In the genomic region with DNA sequence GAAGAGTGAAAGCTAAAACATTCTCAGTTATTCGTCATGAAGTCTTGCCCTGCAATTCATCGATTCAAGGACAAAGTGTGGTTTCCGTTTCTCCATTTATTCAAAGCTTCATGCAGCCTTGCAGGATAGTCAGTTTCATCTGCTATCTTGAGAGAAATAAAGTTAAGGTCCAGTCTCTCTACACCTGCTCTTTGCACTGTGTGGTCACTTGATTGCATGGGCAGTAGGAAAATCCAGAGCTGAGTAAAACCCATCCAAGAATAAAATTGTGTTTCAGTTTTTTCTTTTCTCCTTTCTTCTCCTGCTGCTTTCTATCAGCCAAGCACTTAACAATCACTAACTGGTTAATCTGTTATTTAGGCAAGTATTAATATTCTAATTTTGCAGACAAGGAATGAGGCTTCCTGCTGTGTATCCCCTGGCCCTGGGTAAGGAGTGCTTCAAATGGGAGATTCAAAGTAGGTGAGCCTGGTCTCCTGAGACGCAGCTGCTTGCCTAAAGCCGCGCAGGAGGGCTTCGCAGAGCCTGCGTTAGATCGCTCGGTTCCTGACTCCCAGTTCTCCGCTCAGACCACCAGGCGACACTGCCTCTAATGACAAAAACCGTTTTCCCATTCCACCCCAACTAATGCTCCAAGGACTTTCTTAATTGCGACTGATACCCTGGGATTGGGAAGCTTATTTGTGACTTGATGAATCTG, we compare ENCODE assay signal across 20 cellular contexts.
A peak's percentile ranks its signal among the peaks of the same experiment; 100 is the strongest.
DNase-seq lines count a peak whose midpoint lies in the region; ATAC-seq and TF ChIP-seq lines count a peak whose summit lies in the region.
"Had no signal": no experiment of that assay in that cellular context is flagged by ENCODE, and none has a peak within 500 bp of the region (broad histone marks: within the 10 kb centered on the region; RNA-seq: fewer than 3 reads in every experiment).

No MANE protein-coding gene starts in this region.

- no peaks in the 10 kb centered on the region for H3K27me3 ChIP-seq in H7 (ENCODE audit: control insufficient read depth, insufficient read depth, low read length)
- H3K27me3 ChIP-seq in right atrium auricular region = no peaks in the 10 kb centered on the region
- H3K27me3 ChIP-seq: BLaER1 had no signal

- no peak overlapping the region for H3K27ac ChIP-seq in right atrium auricular region
- H3K27ac ChIP-seq: A549, BLaER1 had no signal

- DNase-seq in H7 (peak; percentile 26), amniotic epithelial cell (ENCODE audit: low read depth) (peak; percentile 40), iPS-NIHi11 (ENCODE audit: low spot score) (peak; percentile 34), retina (peak; percentile 16), right atrium auricular region (ENCODE audit: low spot score) (no peak)
- no peak for DNase-seq in stimulated activated CD4-positive, alpha-beta T cell treated with anti-CD3 and anti-CD28 coated beads, Interleukin-4, amount 100 ng/mL, for 24 hours
- DNase-seq: CD4-positive, alpha-beta memory T cell; DMS53; NCI-H1417; NCI-H187 treated with DMSO at 0.1 percent for 48 hours; NCI-H226; NCI-H524; NCI-H82; PC-3; RPMI8226; SIG-M5 had no signal

- H3K9me3 ChIP-seq in right atrium auricular region = no peaks in the 10 kb centered on the region
- H3K9me3 ChIP-seq: A549, BLaER1 had no signal

- H3K36me3 ChIP-seq in H7 (replicated peaks; ENCODE audit: control insufficient read depth, insufficient read depth, low read length) (no peaks in the 10 kb centered on the region), right atrium auricular region (no peaks in the 10 kb centered on the region)
- H3K36me3 ChIP-seq: BLaER1 had no signal

- no peak for TF ChIP-seq CTCF in right atrium auricular region (IDR thresholded peaks at IDR 0.05)

- H3K4me1 ChIP-seq in right atrium auricular region = no peaks in the 10 kb centered on the region
- H3K4me1 ChIP-seq: A549, BLaER1 had no signal

- H3K4me3 ChIP-seq in H7 (ENCODE audit: insufficient read depth, low read depth, low read length) = no peak overlapping the region
- no peak overlapping the region for H3K4me3 ChIP-seq in right atrium auricular region
- H3K4me3 ChIP-seq: A549, BLaER1 had no signal

- ATAC-seq in GM19452 (IDR thresholded peaks at IDR 0.05; ENCODE audit: unreplicated experiment) = no peak
- ATAC-seq: A549, HCT116, PC-3 had no signal

Comparison
In these comparisons a context has a peak if more than half of its experiments do, and no peak if none do; other contexts are left out.
1. DNase-seq: peak in H7 (single experiment), amniotic epithelial cell (single experiment), iPS-NIHi11 (single experiment) and retina (single experiment); none in right atrium auricular region (single experiment) and stimulated activated CD4-positive, alpha-beta T cell treated with anti-CD3 and anti-CD28 coated beads, Interleukin-4, amount 100 ng/mL, for 24 hours (single experiment).